ENCODE assay signal across 10 cellular contexts in the genomic region with DNA sequence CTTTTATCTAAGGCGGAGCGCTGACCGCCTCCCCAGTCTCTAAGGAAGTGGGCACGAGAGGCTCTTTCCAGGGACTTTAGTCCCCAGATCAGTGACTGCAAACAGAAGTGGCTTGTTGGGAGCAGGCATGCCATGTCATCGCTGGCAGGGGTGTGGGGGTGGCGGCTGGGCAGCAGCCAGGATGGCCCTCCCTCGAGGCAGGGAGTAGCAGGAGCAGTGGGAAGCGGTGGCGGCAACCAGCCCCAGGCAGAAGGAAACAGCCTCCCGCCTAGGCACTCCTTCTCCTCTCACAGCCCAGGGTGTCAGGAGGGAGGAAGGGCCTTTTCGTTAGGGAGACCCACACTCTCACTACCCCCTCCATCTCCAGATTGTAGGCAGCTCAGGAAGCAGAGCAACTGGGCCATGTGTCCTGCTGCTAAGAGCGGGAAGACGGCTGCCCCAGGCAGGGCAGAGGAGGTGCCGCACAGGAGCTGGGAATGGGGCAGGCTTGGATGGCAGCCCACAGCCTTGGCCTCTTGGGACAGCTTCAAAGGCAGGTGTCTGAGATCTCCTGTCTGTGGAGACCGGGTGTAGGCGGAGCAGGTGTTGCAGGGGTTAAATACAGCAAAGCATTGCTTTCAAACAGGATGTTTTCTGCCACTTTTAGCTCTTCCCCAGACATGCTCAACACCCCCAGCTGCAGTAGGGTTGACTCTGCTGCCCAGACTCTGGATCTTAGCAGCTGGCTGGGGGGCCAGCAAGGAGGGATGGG. TPM values are rescaled to one million over a fixed set of nuclear protein-coding genes. Genes with fewer than 3 reads are reported as not detected.
DNase-seq lines count a peak whose midpoint lies in the region; ATAC-seq, FAIRE-seq and TF ChIP-seq lines count a peak whose summit lies in the region.
"Had no signal": no experiment of that assay in that cellular context is flagged by ENCODE, and none has a peak within 500 bp of the region (broad histone marks: within the 10 kb centered on the region; RNA-seq: fewer than 3 reads in every experiment).

No MANE protein-coding gene starts in this region.

- no peaks in the 10 kb centered on the region for H3K27me3 ChIP-seq in GM12878 (replicated peaks in 1 of 2; ENCODE audit: control insufficient read depth in 2 of 2, insufficient read depth in 2 of 2, low read length in 1 of 2)

- H3K4me2 ChIP-seq in GM12878 (ENCODE audit: control insufficient read depth, insufficient read depth), result peak overlapping the region; percentile 94

- DNase-seq in NCI-H2171 treated with DMSO at 0.1 percent for 48 hours (lab: John Stamatoyannopoulos, UW) (peak; percentile 71), GM12878 (ENCODE audit: low read depth, low spot score) (peak; percentile 77), middle frontal gyrus (ENCODE audit: extremely low spot score, low spot score) (no peak), GM19240 (ENCODE audit: insufficient read length, low spot score) (no peak), ecto neural progenitor cell (ENCODE audit: low spot score) (no peak)
- DNase-seq in stimulated activated effector memory CD8-positive, alpha-beta T cell treated with anti-CD3 and anti-CD28 coated beads, Interleukin-12 subunit alpha, Interleukin-12 subunit beta, amount 100 ng/mL, for 72 hours (ENCODE audit: low spot score in 2 of 2), result no peak

- ATAC-seq in GM18867 (IDR thresholded peaks at IDR 0.05; ENCODE audit: unreplicated experiment) (peak; percentile 81), HG02623 (IDR thresholded peaks at IDR 0.05; ENCODE audit: unreplicated experiment) (peak; percentile 78), GM12878 (peak; percentile 73)
- ATAC-seq in stimulated activated effector memory CD8-positive, alpha-beta T cell treated with anti-CD3 and anti-CD28 coated beads, Interleukin-12 subunit alpha, Interleukin-12 subunit beta, amount 100 ng/mL, for 72 hours, result no peak

- no peaks in the 10 kb centered on the region for H3K79me2 ChIP-seq in GM12878 (ENCODE audit: control insufficient read depth, insufficient read depth, low read length)

- SMC1A ChIA-PET in GM12878 (lab: Charles Lee; ENCODE audit: uncharacterized antibody, unreplicated experiment), result interaction anchor here (0.9 to 11.6 kb wide), 10 partner anchors 11 to 169 kb away, joined by 3 to 118 read pairs (median 8); no protein-coding TSS in a partner anchor

- H3K27ac ChIP-seq in GM12878 (ENCODE audit: control insufficient read depth, insufficient read depth), result peak overlapping the region; percentile 67
- H3K27ac ChIP-seq: SK-N-MC had no signal

- POLR2A ChIA-PET in GM12878 (lab: Charles Lee), result interaction anchor here (0.5 to 2.9 kb wide), 7 partner anchors 14 to 1817 kb away, joined by 3 to 22 read pairs (median 5); a partner anchor contains a TSS

- TF ChIP-seq CTCF in GM12878 (IDR thresholded peaks at IDR 0.05 in 2 of 3, conservative IDR thresholded peaks at IDR 0.05 in 1 of 3; ENCODE audit: control insufficient read depth in 2 of 3, extremely low read depth in 1 of 3, insufficient read depth in 1 of 3, low read depth in 3 of 3, low read length in 3 of 3), result no peak

- no peaks in the 10 kb centered on the region for H3K9me3 Mint-ChIP-seq in stimulated activated effector memory CD8-positive, alpha-beta T cell treated with anti-CD3 and anti-CD28 coated beads, Interleukin-12 subunit alpha, Interleukin-12 subunit beta, amount 100 ng/mL, for 72 hours

- peak overlapping the region; percentile 31 for H2AFZ ChIP-seq in GM12878 (ENCODE audit: control insufficient read depth, low read depth, low read length)

- TF ChIP-seq RAD21 in GM12878 (IDR thresholded peaks at IDR 0.05; ENCODE audit: insufficient read depth, low read depth, low read length), result no peak

- peak overlapping the region; percentile 86 for H3K27ac Mint-ChIP-seq in stimulated activated effector memory CD8-positive, alpha-beta T cell treated with anti-CD3 and anti-CD28 coated beads, Interleukin-12 subunit alpha, Interleukin-12 subunit beta, amount 100 ng/mL, for 72 hours

- intact Hi-C loops in GM12878 (cut with micrococcal nuclease; ENCODE audit: unreplicated experiment), result no loop called here

- WGBS in GM12878 (ENCODE audit: insufficient coverage, insufficient replicate concordance, low lambda C conversion rate, missing lambda C conversion rate), result 21% methylated on average over 16 of the region's 16 CpGs

- CTCF ChIA-PET in GM12878 (lab: Yijun Ruan, JAX), result interaction anchor here (0.6 to 13.0 kb wide), 13 partner anchors 8 to 159 kb away, joined by 3 to 94 read pairs (median 4); a partner anchor contains a TSS

- TSS peak; percentile 40 for BruUV-seq in GM12878 (replicated peaks; lab: Mats Ljungman, UMichigan)

- peaks cover 88% of the 10 kb centered on the region for H3K4me1 Mint-ChIP-seq in stimulated activated effector memory CD8-positive, alpha-beta T cell treated with anti-CD3 and anti-CD28 coated beads, Interleukin-12 subunit alpha, Interleukin-12 subunit beta, amount 100 ng/mL, for 72 hours

- RAD21 ChIA-PET in GM12878 (lab: Charles Lee; ENCODE audit: unreplicated experiment), result interaction anchor here (1.0 to 4.4 kb wide), 11 partner anchors 11 to 75 kb away, joined by 3 to 44 read pairs (median 5); no protein-coding TSS in a partner anchor

- peak overlapping the region; percentile 59; the same call in 1 of the 2 replicates for H3K9ac ChIP-seq in GM12878 (ENCODE audit: control insufficient read depth, insufficient read depth, low read length)

- no peaks in the 10 kb centered on the region for H3K9me3 ChIP-seq in GM12878 (replicated peaks; ENCODE audit: control insufficient read depth, insufficient read depth, low read length)

- FAIRE-seq in GM12878 (lab: Jason Lieb, UNC), result peak; percentile 61
- FAIRE-seq: frontal cortex had no signal

- peaks cover 99% of the 10 kb centered on the region for H3K36me3 Mint-ChIP-seq in stimulated activated effector memory CD8-positive, alpha-beta T cell treated with anti-CD3 and anti-CD28 coated beads, Interleukin-12 subunit alpha, Interleukin-12 subunit beta, amount 100 ng/mL, for 72 hours

- peak overlapping the region; percentile 48; the same call in 1 of the 2 replicates for H3K4me3 ChIP-seq in GM12878
- H3K4me3 ChIP-seq: SK-N-MC had no signal

- H3K36me3 ChIP-seq in GM12878 (ENCODE audit: control insufficient read depth in 2 of 2, insufficient read depth in 2 of 2, low read length in 1 of 2), result no peaks in the 10 kb centered on the region

- peak overlapping the region; percentile 69 for H3K4me3 Mint-ChIP-seq in stimulated activated effector memory CD8-positive, alpha-beta T cell treated with anti-CD3 and anti-CD28 coated beads, Interleukin-12 subunit alpha, Interleukin-12 subunit beta, amount 100 ng/mL, for 72 hours

- H3K4me1 ChIP-seq in GM12878 (ENCODE audit: control insufficient read depth, insufficient read depth, low read length), result peaks cover 53% of the 10 kb centered on the region

- peak; percentile 43; the same call in 1 of the 2 replicates for TF ChIP-seq POLR2A in GM12878 (IDR thresholded peaks at IDR 0.05; ENCODE audit: low read depth, low read length)

- peak; percentile 89 to 92 for TF ChIP-seq EP300 in GM12878 (IDR thresholded peaks at IDR 0.05; ENCODE audit: borderline replicate concordance in 1 of 2, control insufficient read depth in 1 of 2, low read depth in 2 of 2, low read length in 2 of 2)

- in situ Hi-C loops in GM12878 (cut with MboI), result no loop called here

- no peaks in the 10 kb centered on the region for H4K20me1 ChIP-seq in GM12878 (ENCODE audit: control insufficient read depth, insufficient read depth)

TF ChIP-seq in GM12878, 131 proteins besides CTCF, POLR2A, EP300 and RAD21 (continues in another document):
- TF ChIP-seq RFX5 (IDR thresholded peaks at IDR 0.05; ENCODE audit: low read depth, low read length) (no peak), POU2F2 (IDR thresholded peaks at IDR 0.05; ENCODE audit: borderline replicate concordance, low read depth, low read length) (0 out of 3 replicates have a peak, but pooled peaks have one; percentile 25), BCL11A (IDR thresholded peaks at IDR 0.05; ENCODE audit: low read depth, low read length) (peak; percentile 68; the same call in 1 of the 2 replicates), IRF4 (IDR thresholded peaks at IDR 0.05; ENCODE audit: low read depth, low read length) (peak; percentile 69; the same call in 1 of the 2 replicates), ZNF217 (IDR thresholded peaks at IDR 0.05) (0 out of 2 replicates have a peak, but pooled peaks have one; percentile 46), IKZF1 (conservative IDR thresholded peaks at IDR 0.05) (peak; percentile 98), ATF7 (IDR thresholded peaks at IDR 0.05; ENCODE audit: low read depth) (0 out of 2 replicates have a peak, but pooled peaks have one; percentile 32), CHD2 (IDR thresholded peaks at IDR 0.05; ENCODE audit: borderline replicate concordance, low read depth, low read length) (peak; percentile 67; the same call in 1 of the 2 replicates), PML (IDR thresholded peaks at IDR 0.05; ENCODE audit: low read length) (peak; percentile 46; the same call in 1 of the 2 replicates), GATAD2B (conservative IDR thresholded peaks at IDR 0.05; ENCODE audit: low read depth) (peak; percentile 91), ZBED1 (IDR thresholded peaks at IDR 0.05; ENCODE audit: borderline replicate concordance) (peak; percentile 95; the same call in 1 of the 2 replicates), TAF1 (IDR thresholded peaks at IDR 0.05; ENCODE audit: borderline replicate concordance, low read depth, low read length) (peak; percentile 38; the same call in 1 of the 2 replicates), EGR1 (IDR thresholded peaks at IDR 0.05; ENCODE audit: borderline replicate concordance in 1 of 2, low read depth in 2 of 2, low read length in 2 of 2) (peak in 1 of 2 experiments; percentile 71; a peak in 1 of 3 replicates)

RNA-seq across cellular contexts. Expression of a gene that starts 21.8 kb away (rescaled TPM):
- total RNA-seq in GM12878 (2013; cell fraction: nucleolus; rRNA removed), result 5.2 and 6.8 TPM in 2 replicates
- 2.0 and 2.9 TPM in 2 replicates for total RNA-seq in GM12878 (2014; rRNA removed)
- 1.7 TPM in 2 replicates for total RNA-seq in GM12878 (2014; rRNA removed; fragmentation: Illumina TruSeq; extraction: Trizol)
- 3.0 and 3.8 TPM in 2 replicates for total RNA-seq in GM12878 (2021)
- 4.1 TPM for polyA plus RNA-seq in GM12878 (2011; ENCODE audit: low read depth)
- polyA plus RNA-seq in GM12878 (2011; rRNA removed), result 3.0 and 7.9 TPM in 2 replicates
- 7.6 and 7.7 TPM in 2 replicates for polyA plus RNA-seq in GM12878 (2011; cell fraction: cytosol; rRNA removed)
- 4.9 and 10.2 TPM in 2 replicates for polyA plus RNA-seq in GM12878 (2011; cell fraction: nucleus; rRNA removed)
- polyA plus RNA-seq in GM12878 (2012), result 5.7 and 6.8 TPM in 2 replicates
- 4.2 and 5.0 TPM in 2 replicates for polyA plus RNA-seq in GM12878 (2014; fragmentation: Illumina TruSeq; extraction: Trizol)
- polyA plus RNA-seq in GM12878 (2014; fragmentation: Nextera tagmentation; extraction: Ambion mirVana), result under 1 TPM; 0.27 to 0.75 TPM
- 2.9 and 3.1 TPM in 2 replicates for polyA plus RNA-seq in GM12878 (2014; rRNA removed)
- polyA plus RNA-seq in GM12878 (2016; fragmentation: Nextera tagmentation; extraction: Ambion mirVana), result 1 to 10 TPM; 2.7 to 3.5 TPM
- 10.7 and 17.9 TPM in 2 replicates for polyA minus RNA-seq in GM12878 (2011; rRNA and poly(A)+ RNA removed)
- polyA minus RNA-seq in GM12878 (2011; cell fraction: cytosol; rRNA and poly(A)+ RNA removed), result 4.1 TPM in 2 replicates
- 3.5 and 6.7 TPM in 2 replicates for polyA minus RNA-seq in GM12878 (2011; cell fraction: nucleus; rRNA and poly(A)+ RNA removed)
- total RNA-seq: frontal cortex had no signal

Comparison
In these comparisons a context has a peak if more than half of its experiments do, and no peak if none do; other contexts are left out.
1. DNase-seq: peak in NCI-H2171 treated with DMSO at 0.1 percent for 48 hours (single experiment) and GM12878 (single experiment); none in stimulated activated effector memory CD8-positive, alpha-beta T cell treated with anti-CD3 and anti-CD28 coated beads, Interleukin-12 subunit alpha, Interleukin-12 subunit beta, amount 100 ng/mL, for 72 hours (0 of 2), middle frontal gyrus (single experiment), GM19240 (single experiment) and ecto neural progenitor cell (single experiment).